ENCODE assay signal across 19 cellular contexts in the genomic region with DNA sequence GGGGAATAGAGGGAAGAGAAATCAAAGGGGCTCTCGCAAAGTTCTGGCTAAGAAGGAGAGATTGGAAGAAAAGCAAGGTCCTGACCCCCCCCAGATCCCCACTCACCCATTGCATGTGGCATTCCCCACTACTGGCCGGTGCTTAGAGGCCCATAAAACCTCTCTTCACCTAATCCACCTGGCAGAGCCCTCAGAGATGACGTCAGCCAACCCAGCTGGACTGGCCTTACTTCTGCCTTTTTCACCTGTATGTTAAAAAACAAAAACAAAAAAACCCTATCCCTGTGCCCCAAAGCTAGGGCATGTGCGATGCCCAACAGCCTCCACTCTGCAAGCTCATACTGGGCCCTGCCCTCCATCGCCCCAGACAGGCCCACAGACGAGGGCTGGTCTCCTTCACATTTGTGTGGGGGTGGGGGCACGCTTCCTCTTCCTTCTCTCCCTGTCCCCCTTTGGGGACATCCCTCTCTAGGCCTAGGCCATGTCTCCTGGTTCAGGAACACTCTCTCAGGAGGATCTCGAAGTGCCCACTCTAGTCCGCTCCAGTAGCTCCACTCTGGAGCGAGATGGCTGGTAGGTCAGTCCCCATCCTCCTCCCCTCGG. TPM values are rescaled to one million over a fixed set of nuclear protein-coding genes. Genes with fewer than 3 reads are reported as not detected.
"Had no signal": no experiment of that assay in that cellular context is flagged by ENCODE, and none has a peak within 500 bp of the region (broad histone marks: within the 10 kb centered on the region; RNA-seq: fewer than 3 reads in every experiment).

No MANE protein-coding gene starts in this region.

- H3K27me3 ChIP-seq: transverse colon had no signal

- H3K9me3 ChIP-seq: gastrocnemius medialis, left ventricle myocardium inferior, psoas muscle, spleen, transverse colon had no signal

- ATAC-seq: activated CD8-positive, alpha-beta T cell treated with anti-CD3 and anti-CD28 coated beads for 36 hours; activated naive CD8-positive, alpha-beta T cell treated with anti-CD3 and anti-CD28 coated beads, Interleukin-2, amount 50 U/mL, for 24 hours; gastrocnemius medialis; psoas muscle; sciatic nerve; stimulated activated naive B cell treated with anti-CD40 and anti-IgM and Interleukin-4, amounts not matched to agents 10 μg/mL and 1 μg/mL and 100 μg/mL, for 72 hours had no signal

- H3K27me3 Mint-ChIP-seq: activated CD8-positive, alpha-beta T cell treated with anti-CD3 and anti-CD28 coated beads for 36 hours had no signal

- DNase-seq: activated CD4-positive, alpha-beta T cell treated with anti-CD3 and anti-CD28 coated beads for 4 hours; activated CD8-positive, alpha-beta memory T cell treated with anti-CD3 and anti-CD28 coated beads, Interleukin-2, amount 50 U/mL, for 4 hours; activated CD8-positive, alpha-beta T cell treated with anti-CD3 and anti-CD28 coated beads for 36 hours; activated naive CD4-positive, alpha-beta T cell treated with Interleukin-2 at 50 U/mL for 16 hours; activated naive CD8-positive, alpha-beta T cell treated with anti-CD3 and anti-CD28 coated beads, Interleukin-2, amount 50 U/mL, for 24 hours; effector CD4-positive, alpha-beta T cell; gastrocnemius medialis; left ventricle myocardium inferior; mesenchymal stem cell; psoas muscle; spleen; stimulated activated CD4-positive, alpha-beta T cell treated with anti-CD3 and anti-CD28 coated beads, Interleukin-1b, Interleukin-23, amount 100 ng/mL, for 48 hours; stimulated activated naive B cell treated with anti-CD40 and anti-IgM and Interleukin-4, amounts not matched to agents 10 μg/mL and 1 μg/mL and 100 μg/mL, for 72 hours; T-helper 9 cell; transverse colon had no signal

- H3K27ac ChIP-seq: cardiac muscle cell, coronary artery, gastrocnemius medialis, left ventricle myocardium inferior, psoas muscle, spleen, transverse colon had no signal

- H3K27ac Mint-ChIP-seq: activated CD8-positive, alpha-beta T cell treated with anti-CD3 and anti-CD28 coated beads for 36 hours; activated naive CD8-positive, alpha-beta T cell treated with anti-CD3 and anti-CD28 coated beads, Interleukin-2, amount 50 U/mL, for 24 hours; nephron; stimulated activated naive B cell treated with anti-CD40 and anti-IgM and Interleukin-4, amounts not matched to agents 10 μg/mL and 1 μg/mL and 100 μg/mL, for 72 hours had no signal

- H3K9me3 Mint-ChIP-seq: activated CD8-positive, alpha-beta T cell treated with anti-CD3 and anti-CD28 coated beads for 36 hours; activated naive CD8-positive, alpha-beta T cell treated with anti-CD3 and anti-CD28 coated beads, Interleukin-2, amount 50 U/mL, for 24 hours; nephron; stimulated activated naive B cell treated with anti-CD40 and anti-IgM and Interleukin-4, amounts not matched to agents 10 μg/mL and 1 μg/mL and 100 μg/mL, for 72 hours had no signal

- H3K4me3 Mint-ChIP-seq: activated CD8-positive, alpha-beta T cell treated with anti-CD3 and anti-CD28 coated beads for 36 hours; activated naive CD8-positive, alpha-beta T cell treated with anti-CD3 and anti-CD28 coated beads, Interleukin-2, amount 50 U/mL, for 24 hours; stimulated activated naive B cell treated with anti-CD40 and anti-IgM and Interleukin-4, amounts not matched to agents 10 μg/mL and 1 μg/mL and 100 μg/mL, for 72 hours had no signal

- H3K4me1 ChIP-seq: gastrocnemius medialis, psoas muscle had no signal

RNA-seq across cellular contexts. Expression of a gene that starts 37.2 kb away (rescaled TPM):
- total RNA-seq: transverse colon had no signal
